8 cellular contexts compared by ENCODE assay signal in genomic region chr11:14577835-14578529, GRCh38. TPM values are rescaled to one million over a fixed set of nuclear protein-coding genes. Genes with fewer than 3 reads are reported as not detected.
DNase-seq lines count a peak whose midpoint lies in the region; ATAC-seq and TF ChIP-seq lines count a peak whose summit lies in the region.

No MANE protein-coding gene starts in this region.

- H3K27me3 ChIP-seq in neural progenitor cell = no peaks in the 10 kb centered on the region

- H3K4me1 ChIP-seq in neural progenitor cell = no peaks in the 10 kb centered on the region

- no peaks in the 10 kb centered on the region for H4K20me1 ChIP-seq in neural progenitor cell (ENCODE audit: low read depth)

- H3K36me3 Mint-ChIP-seq in activated B cell treated with CpG ODN at 0.5 μM for 24 hours (ENCODE audit: low read depth) (no peaks in the 10 kb centered on the region), neural progenitor cell (peaks cover 3% of the 10 kb centered on the region), chondrocyte (ENCODE audit: low read depth) (no peaks in the 10 kb centered on the region)
- peaks cover 14 to 51% (median 27%) of the 10 kb centered on the region in 3 donors for H3K36me3 Mint-ChIP-seq in naive thymus-derived CD8-positive, alpha-beta T cell

- no peak overlapping the region for H3K4me2 ChIP-seq in neural progenitor cell

- no peak overlapping the region for H2AFZ ChIP-seq in neural progenitor cell (replicated peaks)

- H3K4me3 Mint-ChIP-seq in activated B cell treated with CpG ODN at 0.5 μM for 24 hours (peak overlapping the region; percentile 50), neural progenitor cell (no peak overlapping the region), chondrocyte (ENCODE audit: unreplicated experiment) (no peak overlapping the region)
- peak overlapping the region; percentile 4 to 76 (median 48) for H3K4me3 Mint-ChIP-seq in naive thymus-derived CD8-positive, alpha-beta T cell

- H3K79me2 ChIP-seq in neural progenitor cell (ENCODE audit: low read depth) = no peaks in the 10 kb centered on the region

- intact Hi-C loops in activated B cell treated with CpG ODN at 0.5 μM for 24 hours (cut with micrococcal nuclease) = loop anchor here (1.0 to 5.0 kb wide), 6 partner anchors 41 to 330 kb away; partner anchors contain the start of genes PDE3B and PSMA1

- H3K4me1 Mint-ChIP-seq in activated B cell treated with CpG ODN at 0.5 μM for 24 hours = peaks cover 35% of the 10 kb centered on the region
- H3K4me1 Mint-ChIP-seq in naive thymus-derived CD8-positive, alpha-beta T cell = peaks cover 31 to 62% (median 60%) of the 10 kb centered on the region in 4 donors
- H3K4me1 Mint-ChIP-seq in neural progenitor cell = no peaks in the 10 kb centered on the region
- peaks cover 3% of the 10 kb centered on the region for H3K4me1 Mint-ChIP-seq in chondrocyte (ENCODE audit: low read depth)

- no peak overlapping the region for H3K27ac ChIP-seq in neural progenitor cell

- TF ChIP-seq CTCF in activated B cell treated with CpG ODN at 0.5 μM for 24 hours (IDR thresholded peaks at IDR 0.05) (no peak), neural progenitor cell (IDR thresholded peaks at IDR 0.05) (no peak), chondrocyte (IDR thresholded peaks at IDR 0.05) (no peak)

- H3K27me3 Mint-ChIP-seq in activated B cell treated with CpG ODN at 0.5 μM for 24 hours = peaks cover 1% of the 10 kb centered on the region
- no peaks in the 10 kb centered on the region for H3K27me3 Mint-ChIP-seq in naive thymus-derived CD8-positive, alpha-beta T cell
- no peaks in the 10 kb centered on the region for H3K27me3 Mint-ChIP-seq in neural progenitor cell (ENCODE audit: insufficient read depth, low read depth)
- H3K27me3 Mint-ChIP-seq in chondrocyte (ENCODE audit: low read depth) = no peaks in the 10 kb centered on the region

- CTCF ChIA-PET in activated B cell treated with CpG ODN at 0.5 μM for 24 hours (lab: Charles Lee) = interaction anchor here (0.6 to 1.8 kb wide), 6 partner anchors 9 to 435 kb away, joined by 3 to 4 read pairs (median 4); no protein-coding TSS in a partner anchor

- POLR2A ChIA-PET in activated B cell treated with CpG ODN at 0.5 μM for 24 hours (lab: Charles Lee) = interaction anchor here (0.5 to 2.5 kb wide), 11 partner anchors 9 to 314 kb away, joined by 3 to 35 read pairs (median 4); partner anchors contain the start of genes CYP2R1 and PSMA1
- POLR2A ChIA-PET in naive thymus-derived CD8-positive, alpha-beta T cell (lab: Charles Lee) = interaction anchor here (0.7 to 3.6 kb wide), 28 partner anchors 9 to 214 kb away, joined by 3 to 82 read pairs (median 4); partner anchors contain the start of gene PDE3B

- H3K9me3 Mint-ChIP-seq in activated B cell treated with CpG ODN at 0.5 μM for 24 hours (peaks cover 2% of the 10 kb centered on the region), neural progenitor cell (peaks cover 10% of the 10 kb centered on the region), chondrocyte (ENCODE audit: low read depth) (peaks cover 5% of the 10 kb centered on the region)
- H3K9me3 Mint-ChIP-seq in naive thymus-derived CD8-positive, alpha-beta T cell = peaks cover 0 to 35% (median 28%) of the 10 kb centered on the region in 9 donors

- ATAC-seq in GM18907 (IDR thresholded peaks at IDR 0.05; ENCODE audit: unreplicated experiment) (peak; percentile 25), HG02973 (IDR thresholded peaks at IDR 0.05; ENCODE audit: unreplicated experiment) (peak; percentile 8), activated B cell treated with CpG ODN at 0.5 μM for 24 hours (ENCODE audit: low read depth) (no peak), GM21381 (IDR thresholded peaks at IDR 0.05; ENCODE audit: unreplicated experiment) (no peak)
- peak; percentile 6 to 10 for ATAC-seq in naive thymus-derived CD8-positive, alpha-beta T cell

- no peaks in the 10 kb centered on the region for H3K9me3 ChIP-seq in neural progenitor cell (ENCODE audit: low read depth)

- no peak overlapping the region for H3K9ac ChIP-seq in neural progenitor cell

- no peak for DNase-seq in activated B cell treated with CpG ODN at 0.5 μM for 24 hours
- DNase-seq in naive thymus-derived CD8-positive, alpha-beta T cell = peak in 2 of 10 donors; percentile 20 to 36
- no peak for DNase-seq in neural progenitor cell (ENCODE audit: low spot score)
- DNase-seq in chondrocyte (ENCODE audit: low spot score) = no peak
- no peak for DNase-seq in SK-N-DZ (ENCODE audit: low spot score)

- H3K36me3 ChIP-seq in neural progenitor cell = no peaks in the 10 kb centered on the region

- no peaks in the 10 kb centered on the region for H3F3A ChIP-seq in neural progenitor cell (ENCODE audit: low read depth)

- no peak overlapping the region for H3K4me3 ChIP-seq in neural progenitor cell

- H3K27ac Mint-ChIP-seq in activated B cell treated with CpG ODN at 0.5 μM for 24 hours (peak overlapping the region; percentile 77), neural progenitor cell (no peak overlapping the region), chondrocyte (ENCODE audit: unreplicated experiment) (no peak overlapping the region)
- H3K27ac Mint-ChIP-seq in naive thymus-derived CD8-positive, alpha-beta T cell = peak overlapping the region; percentile 86 to 98 (median 96)

RNA-seq across cellular contexts. Expression of gene PSMA1, which starts 57.8 kb away (rescaled TPM):
- total RNA-seq in activated B cell treated with CpG ODN at 0.5 μM for 24 hours (184 and 198 TPM in 2 replicates), neural progenitor cell (ENCODE audit: low replicate concordance) (192 and 271 TPM in 2 replicates), chondrocyte (122 to 163 TPM (median 124 TPM) in 3 replicates)
- 100 to 1,000 TPM; 150 to 152 TPM for total RNA-seq in naive thymus-derived CD8-positive, alpha-beta T cell
- 100 to 1,000 TPM; 154 to 159 (median 156) TPM for polyA plus RNA-seq in naive thymus-derived CD8-positive, alpha-beta T cell
- polyA plus RNA-seq in SK-N-DZ (2014; cell fraction: cytosol; rRNA removed) = 274 and 296 TPM in 2 replicates
- 548 and 556 TPM in 2 replicates for polyA plus RNA-seq in SK-N-DZ (2014; cell fraction: nucleus; rRNA removed)

Comparison
In these comparisons a context has a peak if more than half of its experiments do, and no peak if none do; other contexts are left out.
1. ATAC-seq: peak in GM18907 (single experiment), HG02973 (single experiment) and naive thymus-derived CD8-positive, alpha-beta T cell (2 of 2); none in activated B cell treated with CpG ODN at 0.5 μM for 24 hours (single experiment) and GM21381 (single experiment).
2. H3K27ac Mint-ChIP-seq: peak in activated B cell treated with CpG ODN at 0.5 μM for 24 hours (single experiment) and naive thymus-derived CD8-positive, alpha-beta T cell (10 of 10); none in neural progenitor cell (single experiment) and chondrocyte (single experiment).
3. H3K4me3 Mint-ChIP-seq: peak in activated B cell treated with CpG ODN at 0.5 μM for 24 hours (single experiment) and naive thymus-derived CD8-positive, alpha-beta T cell (10 of 10); none in neural progenitor cell (single experiment) and chondrocyte (single experiment).